In the genomic region with DNA sequence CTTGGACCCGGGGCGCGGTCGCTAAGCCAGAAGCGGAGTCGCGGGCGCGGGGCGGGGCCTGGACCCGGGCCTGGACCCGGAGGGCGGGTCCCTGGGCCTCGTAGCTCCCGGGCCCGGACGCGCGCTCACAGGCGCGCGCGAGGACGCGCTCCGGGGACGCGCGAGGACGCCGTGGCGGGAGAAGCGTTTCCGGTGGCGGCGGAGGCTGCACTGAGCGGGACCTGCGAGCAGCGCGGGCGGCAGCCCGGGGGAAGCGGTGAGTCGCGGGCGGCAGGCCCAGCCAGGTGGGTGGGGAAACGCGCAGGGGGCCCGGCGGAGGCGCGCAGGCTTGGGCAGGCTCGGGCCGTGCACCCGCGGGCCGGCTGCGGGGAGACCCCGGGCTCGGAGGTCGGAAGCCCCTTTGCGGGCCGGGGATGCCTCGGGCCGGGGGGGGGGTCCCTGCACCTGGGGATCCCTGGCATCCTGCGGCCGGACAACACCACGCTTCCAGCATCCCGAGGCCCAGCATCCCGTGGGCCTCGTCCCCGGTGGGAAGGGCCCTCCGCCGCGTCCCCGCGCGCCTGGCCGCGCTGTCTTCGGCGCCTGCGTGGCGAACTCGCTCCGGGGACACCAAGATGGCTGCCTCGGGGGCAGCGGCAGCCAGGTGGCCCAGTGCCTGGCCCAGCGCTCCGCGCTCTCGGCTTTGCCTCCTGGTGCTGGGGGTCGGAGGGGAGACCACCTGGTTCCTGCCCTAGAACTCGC, we compare ENCODE assay signal across 8 cellular contexts. TPM values are rescaled to one million over a fixed set of nuclear protein-coding genes. Genes with fewer than 3 reads are reported as not detected.
DNase-seq lines count a peak whose midpoint lies in the region; ATAC-seq lines count a peak whose summit lies in the region.

Gene SFXN1, plus strand, starts transcription at position 177 of the 741 bp plus-strand sequence. CDS start 13,544 bp downstream, outside the sequence.

- CTCF ChIA-PET in CD4-positive, alpha-beta memory T cell (lab: Charles Lee; ENCODE audit: partially characterized antibody): interaction anchor here (0.8 to 5.7 kb wide), 5 partner anchors 12 to 240 kb away, joined by 3 to 45 read pairs (median 5); no protein-coding TSS in a partner anchor

- H3K27me3 Mint-ChIP-seq in CD4-positive, alpha-beta memory T cell: no peaks in the 10 kb centered on the region

- H3K9ac ChIP-seq in NT2/D1 (ENCODE audit: insufficient read length, low read depth): peak within 1 kb of the TSS; percentile 93

- no peaks in the 10 kb centered on the region for H3K27me3 ChIP-seq in CD4-positive, alpha-beta memory T cell (ENCODE audit: insufficient read depth, low read length)
- peaks cover 20% of the 10 kb centered on the region for H3K27me3 ChIP-seq in NT2/D1 (ENCODE audit: insufficient read depth, insufficient read length)

- POLR2A ChIA-PET in CD4-positive, alpha-beta memory T cell (lab: Charles Lee; ENCODE audit: partially characterized antibody): interaction anchor here (0.7 to 4.7 kb wide), 9 partner anchors 8 to 909 kb away, joined by 3 to 69 read pairs (median 5); partner anchors contain the start of gene NOP16

- H3K36me3 Mint-ChIP-seq in CD4-positive, alpha-beta memory T cell: peaks cover 13 to 41% of the 10 kb centered on the region in 2 donors

- H3K4me1 Mint-ChIP-seq in CD4-positive, alpha-beta memory T cell: peaks cover 42 to 67% (median 52%) of the 10 kb centered on the region in 4 donors

- H3K4me3 Mint-ChIP-seq in CD4-positive, alpha-beta memory T cell: peak within 1 kb of the TSS; percentile 92 to 98 (median 96)

- no peaks in the 10 kb centered on the region for H3K9me3 Mint-ChIP-seq in CD4-positive, alpha-beta memory T cell

- peak within 1 kb of the TSS; percentile 65 to 84 for H3K4me3 ChIP-seq in CD4-positive, alpha-beta memory T cell (ENCODE audit: low read length in 2 of 2)
- peak within 1 kb of the TSS; percentile 92 for H3K4me3 ChIP-seq in NT2/D1 (ENCODE audit: insufficient read length, low read depth)

- ATAC-seq in GM19328 (IDR thresholded peaks at IDR 0.05; ENCODE audit: unreplicated experiment): peak; percentile 89
- ATAC-seq in HG03469 (IDR thresholded peaks at IDR 0.05; ENCODE audit: unreplicated experiment): peak; percentile 92

- H3K27ac Mint-ChIP-seq in CD4-positive, alpha-beta memory T cell: peak within 1 kb of the TSS; percentile 89 to 98 (median 93)

- H3K27ac ChIP-seq in CD4-positive, alpha-beta memory T cell (ENCODE audit: low read depth, low read length): peak within 1 kb of the TSS; percentile 60
- H3K27ac ChIP-seq in epithelial cell of prostate: peak within 1 kb of the TSS; percentile 31

- no peaks in the 10 kb centered on the region for H3K9me3 ChIP-seq in CD4-positive, alpha-beta memory T cell (ENCODE audit: control insufficient read depth in 1 of 2, low read length in 2 of 2)
- no peaks in the 10 kb centered on the region for H3K9me3 ChIP-seq in NT2/D1 (ENCODE audit: insufficient read depth, low read length)

- peak; percentile 69 to 80 (median 74) for DNase-seq in CD4-positive, alpha-beta memory T cell
- DNase-seq in NT2/D1 (ENCODE audit: low read depth, low spot score) (no peak), activated T-cell treated with anti-CD3 and anti-CD28 coated beads for 1 hour (ENCODE audit: low read depth) (peak; percentile 69), epithelial cell of prostate (ENCODE audit: low read depth, low spot score) (no peak), mucosa of gallbladder (ENCODE audit: low spot score) (peak; percentile 74)
- DNase-seq in stimulated activated CD8-positive, alpha-beta memory T cell treated with anti-CD3 and anti-CD28 coated beads, Interleukin-4, amount 100 ng/mL, for 4 hours (ENCODE audit: low read depth in 2 of 2, low spot score in 1 of 2): peak; percentile 56 to 60

- intact Hi-C loops in CD4-positive, alpha-beta memory T cell (cut with micrococcal nuclease): loop anchor here (1.0 to 2.0 kb wide), 4 partner anchors 14 to 180 kb away; partner anchors contain the start of gene HRH2

- H3K36me3 ChIP-seq in CD4-positive, alpha-beta memory T cell (ENCODE audit: insufficient read depth, low read length): no peaks in the 10 kb centered on the region
- H3K36me3 ChIP-seq in NT2/D1 (ENCODE audit: insufficient read depth, insufficient read length, low read length): peaks cover 26% of the 10 kb centered on the region

- peaks cover 47% of the 10 kb centered on the region for H3K4me1 ChIP-seq in CD4-positive, alpha-beta memory T cell (ENCODE audit: insufficient read depth, low read length)
- no peaks in the 10 kb centered on the region for H3K4me1 ChIP-seq in NT2/D1 (ENCODE audit: insufficient read depth, insufficient read length)

RNA-seq across cellular contexts. Expression of gene SFXN1, which starts in this region (rescaled TPM):
- total RNA-seq in CD4-positive, alpha-beta memory T cell: 100 to 1,000 TPM in 1 of 2 experiments, 10 to 100 TPM in 1; 99.2 to 111 TPM
- polyA plus RNA-seq in CD4-positive, alpha-beta memory T cell: 10 to 100 TPM; 75.9 to 83.9 TPM
- 42.7 TPM for total RNA-seq in mucosa of gallbladder

Comparison
In these comparisons a context has a peak if more than half of its experiments do, and no peak if none do; other contexts are left out.
1. DNase-seq: peak in CD4-positive, alpha-beta memory T cell (5 of 5), activated T-cell treated with anti-CD3 and anti-CD28 coated beads for 1 hour (single experiment), mucosa of gallbladder (single experiment) and stimulated activated CD8-positive, alpha-beta memory T cell treated with anti-CD3 and anti-CD28 coated beads, Interleukin-4, amount 100 ng/mL, for 4 hours (2 of 2); none in NT2/D1 (single experiment) and epithelial cell of prostate (single experiment).